32 cellular contexts compared by ENCODE assay signal in genomic region chr15:89669941-89670340, GRCh38. TPM values are rescaled to one million over a fixed set of nuclear protein-coding genes. Genes with fewer than 3 reads are reported as not detected.
"Had no signal": no experiment of that assay in that cellular context is flagged by ENCODE, and none has a peak within 500 bp of the region (broad histone marks: within the 10 kb centered on the region; RNA-seq: fewer than 3 reads in every experiment).

No MANE protein-coding gene starts in this region.

- FAIRE-seq: islet of Langerhans, kidney had no signal

- H3K9ac ChIP-seq: parathyroid adenoma had no signal

- H3K4me3 ChIP-seq: left lung, lower lobe of right lung, mucosa of descending colon, psoas muscle, skin epidermis, stomach, suprapubic skin, thoracic aorta, tibial nerve, vagina had no signal

- H3K27ac ChIP-seq: left lung, lower lobe of right lung, parathyroid adenoma, psoas muscle, skin epidermis, stomach, suprapubic skin, thoracic aorta, tibial nerve, vagina had no signal

- DNase-seq: hypothalamus; immature natural killer cell; kidney; left colon; left lung; lower lobe of right lung; mammary epithelial cell; mesendoderm; midbrain; mucosa of descending colon; naive thymus-derived CD4-positive, alpha-beta T cell; nucleus accumbens; psoas muscle; stimulated activated CD4-positive, alpha-beta T cell treated with anti-CD3 and anti-CD28 coated beads, Interleukin-12 subunit alpha, Interleukin-12 subunit beta, amount 100 ng/mL, for 4 hours; stimulated activated CD4-positive, alpha-beta T cell treated with anti-CD3 and anti-CD28 coated beads, Interleukin-15, amount 100 ng/mL, for 24 hours; stimulated activated CD4-positive, alpha-beta T cell treated with anti-CD3 and anti-CD28 coated beads, Interleukin-2, amount 100 ng/mL, for 24 hours; stimulated activated CD4-positive, alpha-beta T cell treated with anti-CD3 and anti-CD28 coated beads, Interleukin-4, amount 100 ng/mL, for 1 hour; stimulated activated naive B cell treated with anti-CD40 and anti-IgM and Interleukin-4, amounts not matched to agents 10 μg/mL and 1 μg/mL and 100 μg/mL, for 72 hours; stimulated activated naive CD8-positive, alpha-beta T cell treated with anti-CD3 and anti-CD28 coated beads, Interleukin-15, Interleukin-2, amounts not matched to agents 100 U/mL and 50 U/mL, for 24 hours; stomach had no signal

- H3K36me3 ChIP-seq: left lung, lower lobe of right lung, stomach, suprapubic skin, thoracic aorta, tibial nerve, vagina had no signal

- H3K9me3 ChIP-seq: left lung, lower lobe of right lung, mucosa of descending colon, psoas muscle, stomach, suprapubic skin, thoracic aorta, tibial nerve, vagina had no signal

- H3K27me3 ChIP-seq: suprapubic skin, tibial nerve, vagina had no signal

RNA-seq across cellular contexts. Expression of gene PLIN1, which starts 9.2 kb away (rescaled TPM):
- polyA plus RNA-seq: immature natural killer cell, neural cell had no signal

RNA-seq across cellular contexts. Expression of gene KIF7, which starts 14.7 kb away (rescaled TPM):
- polyA plus RNA-seq: naive thymus-derived CD4-positive, alpha-beta T cell had no signal

RNA-seq across cellular contexts. Expression of gene WDR93, which starts 20.7 kb away (rescaled TPM):
- total RNA-seq: left colon; myocyte; natural killer cell treated with Interleukin-12 subunit alpha and Interleukin-12 subunit beta and Interleukin-15 and Interleukin-18, amount 100 ng/mL, for 72 hours; posterior vena cava; psoas muscle; sciatic nerve; stomach; thoracic aorta; vagina had no signal
- polyA plus RNA-seq: naive thymus-derived CD4-positive, alpha-beta T cell had no signal
